ENCODE assay signal across 1 cellular context in genomic region chr1:154425172-154425571, GRCh38.
TF ChIP-seq lines count a peak whose summit lies in the region.

No MANE protein-coding gene starts in this region.

TF ChIP-seq in WTC11, 78 proteins besides CTCF, POLR2A, EP300 and RAD21 (continued from another document):
- TF ChIP-seq AFF4 (CRISPR knock-in tag; IDR thresholded peaks at IDR 0.05; ENCODE audit: borderline replicate concordance) (no peak), FOXP4 (CRISPR knock-in tag; IDR thresholded peaks at IDR 0.05) (no peak), ARID4B (CRISPR knock-in tag; IDR thresholded peaks at IDR 0.05; ENCODE audit: borderline replicate concordance) (no peak), ZNF281 (CRISPR knock-in tag; IDR thresholded peaks at IDR 0.05) (no peak), PRRX2 (CRISPR knock-in tag; IDR thresholded peaks at IDR 0.05) (no peak), ATF3 (CRISPR knock-in tag; conservative IDR thresholded peaks at IDR 0.05) (no peak), CREB1 (CRISPR knock-in tag; IDR thresholded peaks at IDR 0.05) (no peak)
